Comparison of ENCODE assay signal across 8 cellular contexts in the genomic region with DNA sequence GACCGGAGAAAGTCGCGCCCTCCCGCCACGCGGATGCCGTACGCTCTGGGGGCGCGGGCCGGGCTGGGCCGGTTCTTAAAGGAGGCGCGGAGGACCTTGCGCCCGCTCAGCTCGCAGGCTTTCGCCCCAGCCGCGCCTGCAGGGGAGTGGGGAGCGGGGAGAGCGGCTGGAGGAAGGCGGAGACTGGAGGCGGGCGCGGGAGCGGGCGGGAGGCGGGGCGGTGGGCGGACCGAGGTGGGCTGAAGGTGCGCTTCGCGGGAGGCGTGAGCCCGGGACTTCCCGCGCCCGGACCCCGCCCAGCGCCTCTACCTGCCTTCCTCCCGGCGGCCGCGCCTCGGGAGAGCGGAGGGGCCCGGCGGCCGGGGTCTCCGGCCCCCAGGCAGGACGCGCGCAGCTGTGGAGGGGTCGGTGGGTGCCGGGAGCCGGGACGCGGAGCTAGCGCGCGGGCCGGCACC. TPM values are rescaled to one million over a fixed set of nuclear protein-coding genes. Genes with fewer than 3 reads are reported as not detected.
DNase-seq lines count a peak whose midpoint lies in the region; ATAC-seq and TF ChIP-seq lines count a peak whose summit lies in the region.

A gene (minus strand): TSS at position 148 of the 455 bp plus-strand sequence. CDS start 422 bp downstream, outside the sequence.

- TF ChIP-seq CTCF in AG04449 (IDR thresholded peaks at IDR 0.05; ENCODE audit: insufficient read depth, low read length, missing control alignments), result no peak
- no peak for TF ChIP-seq CTCF in body of pancreas (IDR thresholded peaks at IDR 0.05)
- TF ChIP-seq CTCF in left lung (IDR thresholded peaks at IDR 0.05), result no peak

- H3K36me3 ChIP-seq in body of pancreas (replicated peaks in 1 of 2; ENCODE audit: insufficient read depth in 1 of 2, low read depth in 2 of 2), result no peaks in the 10 kb centered on the region
- no peaks in the 10 kb centered on the region for H3K36me3 ChIP-seq in left lung

- intact Hi-C loops in body of pancreas (cut with DNase I) (loop anchor here (10.0 kb wide), 2 partner anchors 58 to 92 kb away; no protein-coding TSS in a partner anchor), left lung (cut with DNase I) (no loop called here)

- H3K9me3 ChIP-seq in body of pancreas (no peaks in the 10 kb centered on the region), left lung (no peaks in the 10 kb centered on the region)

- CTCF ChIA-PET in AG04449 (lab: Yijun Ruan, JAX), result interaction anchor here (0.6 to 4.2 kb wide), 32 partner anchors 8 to 148 kb away, joined by 3 to 63 read pairs (median 5); a partner anchor contains a TSS

- H3K4me3 ChIP-seq in AG04449 (ENCODE audit: low read depth, low read length) (peak within 1 kb of the TSS; percentile 32), body of pancreas (peak within 1 kb of the TSS; percentile 31 to 54), left lung (peak within 1 kb of the TSS; percentile 44 to 64)

- H3K27ac ChIP-seq in body of pancreas (peak within 1 kb of the TSS; percentile 8 to 69 (median 42)), left lung (no peak within 1 kb of the TSS)

- DNase-seq in AG04449 (ENCODE audit: low read depth, low spot score), result no peak
- DNase-seq in GM19238 (ENCODE audit: insufficient read length, low spot score), result peak; percentile 82
- DNase-seq in T-helper 9 cell, result peak; percentile 83
- DNase-seq in body of pancreas, result peak; percentile 80 to 88 (median 84)
- peak; percentile 70 to 91 for DNase-seq in left lung
- DNase-seq in stimulated activated CD4-positive, alpha-beta T cell treated with anti-CD3 and anti-CD28 coated beads, TNF-alpha, amount 100 ng/mL, for 4 hours (ENCODE audit: low read depth in 3 of 3), result peak; percentile 75 to 81 (median 77)
- no peak for DNase-seq in GOT3 (lab: John Stamatoyannopoulos, UW)

- ATAC-seq in HG03460 (IDR thresholded peaks at IDR 0.05; ENCODE audit: unreplicated experiment), result peak; percentile 24
- peak; percentile 87 for ATAC-seq in body of pancreas
- peak; percentile 90 for ATAC-seq in left lung

- H3K27me3 ChIP-seq in body of pancreas, result peaks cover 0 to 5% of the 10 kb centered on the region in 2 donors
- peaks cover 18 to 74% of the 10 kb centered on the region in 2 donors for H3K27me3 ChIP-seq in left lung

- WGBS in body of pancreas, 2 donors, result 1% methylated on average over 38 of the region's 64 CpGs; no CpG with 5 or more reads in 1 of the 2 donors

- H3K4me1 ChIP-seq in body of pancreas, result peaks cover 14% of the 10 kb centered on the region
- H3K4me1 ChIP-seq in left lung, result peaks cover 4 to 15% of the 10 kb centered on the region in 2 donors

- no peak for TF ChIP-seq POLR2A in body of pancreas (IDR thresholded peaks at IDR 0.05)

- POLR2A ChIA-PET in AG04449 (lab: Yijun Ruan, JAX), result no interaction called here

RNA-seq across cellular contexts. Expression of the gene that starts here (rescaled TPM):
- total RNA-seq in body of pancreas, result under 1 TPM; under 0.01 to 0.26 TPM
- total RNA-seq in left lung, result under 1 TPM; 0.20 to 0.34 TPM

Comparison
In these comparisons a context has a peak if more than half of its experiments do, and no peak if none do; other contexts are left out.
1. Peak in DNase-seq, ATAC-seq, H3K4me3 ChIP-seq and H3K27ac ChIP-seq in body of pancreas; RNA of the gene not detected or under 1 TPM.
2. Peak in DNase-seq, ATAC-seq and H3K4me3 ChIP-seq in left lung; RNA of the gene not detected or under 1 TPM.
3. DNase-seq: peak in GM19238 (single experiment), T-helper 9 cell (single experiment) and stimulated activated CD4-positive, alpha-beta T cell treated with anti-CD3 and anti-CD28 coated beads, TNF-alpha, amount 100 ng/mL, for 4 hours (3 of 3); none in AG04449 (single experiment) and GOT3 (single experiment).
4. ATAC-seq: peak in every context shown above with its lines; median percentile 90 in left lung; 87 in body of pancreas; 24 in HG03460.
5. Peak in every context shown above with its lines, with median percentiles within 50 percentile points of each other: H3K4me3 ChIP-seq.